In the genomic region with DNA sequence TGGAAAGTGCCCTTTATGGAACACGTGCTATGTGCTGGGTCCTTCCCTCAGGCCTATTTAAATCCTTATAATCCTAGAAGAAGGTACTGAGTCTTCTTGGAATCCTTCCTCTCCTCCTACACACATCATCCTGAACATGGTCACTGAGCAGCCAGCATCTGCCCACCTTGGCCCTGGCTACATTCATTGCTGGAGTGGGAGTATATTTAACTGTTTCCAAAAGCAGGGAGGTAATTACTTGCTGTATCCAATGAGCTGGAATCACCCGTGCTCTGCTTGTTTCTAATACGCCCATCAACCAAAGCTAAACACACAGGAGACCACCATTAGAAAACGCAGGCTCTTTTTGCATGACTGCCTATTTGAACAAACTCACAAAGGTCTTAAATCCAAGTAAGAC, we compare ENCODE assay signal across 23 cellular contexts.
"Had no signal": no experiment of that assay in that cellular context is flagged by ENCODE, and none has a peak within 500 bp of the region (broad histone marks: within the 10 kb centered on the region; RNA-seq: fewer than 3 reads in every experiment).

No MANE protein-coding gene starts in this region.

- ATAC-seq: Panc1, PC-3, T-cell had no signal

- H3K9me3 ChIP-seq: SK-N-SH had no signal

- H3K36me3 Mint-ChIP-seq: T-cell had no signal

- H3K27ac Mint-ChIP-seq: T-cell had no signal

- H3K4me1 Mint-ChIP-seq: T-cell had no signal

- H3K9ac ChIP-seq: SK-N-SH had no signal

- H3K4me3 Mint-ChIP-seq: T-cell had no signal

- H3K27ac ChIP-seq: RWPE1 had no signal

- H3K4me2 ChIP-seq: SK-N-SH had no signal

- DNase-seq: KBM-7, MV-4-11, NCI-H1048, NCI-H1105, NCI-H1417, NCI-H1436 treated with DMSO at 0.1 percent for 48 hours, NCI-H1694, NCI-H187 treated with DMSO at 0.1 percent for 48 hours, NCI-H2081, NCI-H2107, NCI-H226, NCI-H446, NCI-H510A, NCI-H524 treated with DMSO at 0.1 percent for 48 hours, NCI-H69, NCI-H774, PC-3, SHP77, SK-N-SH, SW 1271, T-cell had no signal
